Comparison of ENCODE assay signal across 1 cellular context in genomic region chr1:66239834-66240233, GRCh38.
TF ChIP-seq lines count a peak whose summit lies in the region.

No MANE protein-coding gene starts in this region.

TF ChIP-seq in WTC11, 78 proteins besides CTCF, POLR2A, EP300 and RAD21 (continued from another document):
- TF ChIP-seq AR (CRISPR knock-in tag; IDR thresholded peaks at IDR 0.05), result no peak
- TF ChIP-seq E2F4 (CRISPR knock-in tag; IDR thresholded peaks at IDR 0.05; ENCODE audit: borderline replicate concordance, low read depth), result no peak
- TF ChIP-seq ARID4B (CRISPR knock-in tag; IDR thresholded peaks at IDR 0.05; ENCODE audit: borderline replicate concordance), result no peak
- TF ChIP-seq NR2C2 (CRISPR knock-in tag; IDR thresholded peaks at IDR 0.05), result no peak
- TF ChIP-seq KAT7 (CRISPR knock-in tag; IDR thresholded peaks at IDR 0.05; ENCODE audit: borderline replicate concordance), result no peak
- TF ChIP-seq PRRX2 (CRISPR knock-in tag; IDR thresholded peaks at IDR 0.05), result no peak
